8 cellular contexts compared by ENCODE assay signal in genomic region chr20:53949319-53949839, GRCh38.
DNase-seq lines count a peak whose midpoint lies in the region; ATAC-seq and TF ChIP-seq lines count a peak whose summit lies in the region.

No MANE protein-coding gene starts in this region.

- peaks cover 2% of the 10 kb centered on the region for H3K36me3 Mint-ChIP-seq in chondrocyte (ENCODE audit: low read depth)

- peak; percentile 66 for ATAC-seq in GM21360 (IDR thresholded peaks at IDR 0.05; ENCODE audit: unreplicated experiment)

- peaks cover 16% of the 10 kb centered on the region for H3K4me1 Mint-ChIP-seq in chondrocyte (ENCODE audit: low read depth)

- H3K27ac ChIP-seq in neutrophil = peak overlapping the region; percentile 64

- H3K36me3 ChIP-seq in neutrophil = no peaks in the 10 kb centered on the region

- H3K27me3 ChIP-seq in neutrophil = no peaks in the 10 kb centered on the region

- no peak overlapping the region for H3K4me3 Mint-ChIP-seq in chondrocyte (ENCODE audit: unreplicated experiment)

- H3K4me1 ChIP-seq in neutrophil (ENCODE audit: control insufficient read depth in 1 of 2, insufficient read depth in 1 of 2, low read depth in 1 of 2, low read length in 1 of 2) = peaks cover 10 to 12% of the 10 kb centered on the region in 2 experiments

- no peaks in the 10 kb centered on the region for H3K9me3 ChIP-seq in neutrophil

- TF ChIP-seq CTCF in AG10803 (conservative IDR thresholded peaks at IDR 0.05; ENCODE audit: low read length) (no peak; the same call in 1 of the 2 replicates), chondrocyte (IDR thresholded peaks at IDR 0.05) (no peak), neutrophil (IDR thresholded peaks at IDR 0.05) (no peak)

- H3K27me3 Mint-ChIP-seq in chondrocyte (ENCODE audit: low read depth) = no peaks in the 10 kb centered on the region

- DNase-seq in AG10803 (ENCODE audit: low read depth) (peak; percentile 94), HS-5 (ENCODE audit: low read depth) (peak; percentile 100), chondrocyte (ENCODE audit: low spot score) (no peak), ureter (ENCODE audit: low spot score) (peak; percentile 66), NCI-H1105 treated with DMSO at 0.1 percent for 48 hours (lab: John Stamatoyannopoulos, UW) (no peak)
- peak in 3 of 4 experiments; percentile 35 to 43 (median 41) for DNase-seq in activated CD4-positive, CD25-positive, alpha-beta regulatory T cell (lab: John Stamatoyannopoulos, UW)

- H3K27ac Mint-ChIP-seq in chondrocyte (ENCODE audit: unreplicated experiment) = peak overlapping the region; percentile 0

- peaks cover 2% of the 10 kb centered on the region for H3K9me3 Mint-ChIP-seq in chondrocyte (ENCODE audit: low read depth)

- no peak overlapping the region for H3K4me3 ChIP-seq in AG10803 (ENCODE audit: low read length)
- no peak overlapping the region for H3K4me3 ChIP-seq in neutrophil (ENCODE audit: low read depth in 1 of 2, low read length in 1 of 2)

Comparison
In these comparisons a context has a peak if more than half of its experiments do, and no peak if none do; other contexts are left out.
1. DNase-seq: peak in AG10803 (single experiment), HS-5 (single experiment), activated CD4-positive, CD25-positive, alpha-beta regulatory T cell (3 of 4) and ureter (single experiment); none in chondrocyte (single experiment) and NCI-H1105 treated with DMSO at 0.1 percent for 48 hours (single experiment).